ENCODE assay signal across 15 cellular contexts in the genomic region with DNA sequence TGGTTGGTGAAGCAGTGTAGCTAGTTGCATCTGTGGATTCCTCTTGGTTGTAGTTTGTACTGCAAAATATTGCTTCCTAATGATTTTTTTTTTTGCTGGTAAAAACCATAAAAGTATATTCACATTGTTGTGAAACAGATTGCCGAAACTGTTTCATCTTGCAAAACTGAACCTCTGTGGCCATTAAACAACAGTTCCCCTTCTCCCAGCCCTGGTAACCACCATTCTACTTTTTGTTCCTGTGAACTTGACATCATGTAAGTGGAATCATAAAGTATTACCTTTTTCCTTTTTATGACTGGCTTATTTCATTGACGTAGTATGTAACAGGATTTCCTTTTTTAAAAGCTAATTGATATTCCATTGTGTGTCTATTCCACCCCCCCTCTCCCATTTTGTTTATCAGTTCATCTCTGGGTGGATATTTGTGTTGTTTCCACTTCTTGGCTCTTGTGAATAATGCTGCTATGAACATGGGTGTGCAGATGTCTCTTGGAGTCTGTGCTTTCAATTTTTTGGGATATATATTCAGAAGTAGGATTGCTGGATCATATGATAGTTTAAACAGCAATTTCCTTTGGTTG. TPM values are rescaled to one million over a fixed set of nuclear protein-coding genes. Genes with fewer than 3 reads are reported as not detected.
DNase-seq lines count a peak whose midpoint lies in the region; ATAC-seq, FAIRE-seq and TF ChIP-seq lines count a peak whose summit lies in the region.
"Had no signal": no experiment of that assay in that cellular context is flagged by ENCODE, and none has a peak within 500 bp of the region (broad histone marks: within the 10 kb centered on the region; RNA-seq: fewer than 3 reads in every experiment).

No MANE protein-coding gene starts in this region.

- no peaks in the 10 kb centered on the region for H4K20me1 ChIP-seq in endothelial cell of umbilical vein (replicated peaks; ENCODE audit: control insufficient read depth, extremely low read depth, insufficient read depth, low read length)

- ATAC-seq in GM18861 (IDR thresholded peaks at IDR 0.05; ENCODE audit: unreplicated experiment): no peak

- no peaks in the 10 kb centered on the region for H3K27me3 ChIP-seq in CD8-positive, alpha-beta memory T cell (ENCODE audit: insufficient read depth, low read length, poor library complexity, severe bottlenecking)
- H3K27me3 ChIP-seq in endothelial cell of umbilical vein (ENCODE audit: control insufficient read depth in 2 of 2, insufficient read depth in 2 of 2, low read length in 2 of 2): no peaks in the 10 kb centered on the region
- H3K27me3 ChIP-seq: BLaER1, sigmoid colon, vagina had no signal

- no peaks in the 10 kb centered on the region for H3K9me3 ChIP-seq in CD8-positive, alpha-beta memory T cell (ENCODE audit: low read length)
- no peaks in the 10 kb centered on the region for H3K9me3 ChIP-seq in endothelial cell of umbilical vein (replicated peaks; ENCODE audit: control insufficient read depth, insufficient read depth, low read length)
- H3K9me3 ChIP-seq: BLaER1, sigmoid colon, vagina had no signal

- in situ Hi-C loops in G401 (cut with HindIII; ENCODE audit: low sequenced_read_pairs): no loop called here

- dilution Hi-C loops in endothelial cell of umbilical vein (cut with MboI; ENCODE audit: extremely low pct_ligation_motif_present, low sequenced_read_pairs): no loop called here

- H3K36me3 ChIP-seq in CD8-positive, alpha-beta memory T cell (ENCODE audit: insufficient read depth, low read length): peaks cover 74% of the 10 kb centered on the region
- peaks cover 7 to 11% of the 10 kb centered on the region in 2 experiments for H3K36me3 ChIP-seq in endothelial cell of umbilical vein (ENCODE audit: control insufficient read depth in 2 of 2, extremely low read depth in 1 of 2, insufficient read depth in 2 of 2, low read length in 2 of 2)

- DNase-seq in CD1c-positive myeloid dendritic cell (ENCODE audit: extremely low spot score): peak; percentile 51
- DNase-seq in CD8-positive, alpha-beta memory T cell: no peak
- DNase-seq in SKM-1 (lab: John Stamatoyannopoulos, UW; ENCODE audit: unreplicated experiment): peak; percentile 38
- peak; percentile 81 for DNase-seq in endothelial cell of umbilical vein (ENCODE audit: low read depth, low spot score)
- no peak for DNase-seq in NCI-H2171 (lab: John Stamatoyannopoulos, UW)
- no peak for DNase-seq in G401 (ENCODE audit: low spot score)
- DNase-seq: glutamatergic neuron, NCI-H1092, NCI-H345, PC-9, sigmoid colon had no signal

- no peak overlapping the region for H3K4me3 Mint-ChIP-seq in CD8-positive, alpha-beta memory T cell

- no peak overlapping the region for H2AFZ ChIP-seq in endothelial cell of umbilical vein (ENCODE audit: low read depth, low read length)
- H2AFZ ChIP-seq: PC-9 had no signal

- no TSS peak for BruUV-seq in endothelial cell of umbilical vein (replicated peaks; lab: Mats Ljungman, UMichigan)

- H3K9me3 Mint-ChIP-seq in CD8-positive, alpha-beta memory T cell: no peaks in the 10 kb centered on the region
- H3K9me3 Mint-ChIP-seq: stimulated activated naive CD8-positive, alpha-beta T cell treated with anti-CD3 and anti-CD28 coated beads, Interleukin-15, Interleukin-2, amounts not matched to agents 100 ng/mL and 50 ng/mL, for 24 hours had no signal

- peak overlapping the region; percentile 34 for H3K9ac ChIP-seq in endothelial cell of umbilical vein (replicated peaks; ENCODE audit: extremely low read depth, insufficient read depth, low read length)
- H3K9ac ChIP-seq: BLaER1 had no signal

- H3K4me1 Mint-ChIP-seq in CD8-positive, alpha-beta memory T cell: peaks cover 73 to 91% (median 87%) of the 10 kb centered on the region in 3 donors

- intact Hi-C loops in endothelial cell of umbilical vein (cut with micrococcal nuclease): loop anchor here (1.0 to 5.0 kb wide), 4 partner anchors 12 to 845 kb away; a partner anchor contains a TSS

- peak; percentile 48 for FAIRE-seq in endothelial cell of umbilical vein (lab: Jason Lieb, UNC)

- POLR2A ChIA-PET in CD8-positive, alpha-beta memory T cell (lab: Charles Lee): no interaction called here
- POLR2A ChIA-PET in endothelial cell of umbilical vein (lab: Charles Lee): no interaction called here

- peaks cover 0 to 93% (median 32%) of the 10 kb centered on the region in 3 donors for H3K36me3 Mint-ChIP-seq in CD8-positive, alpha-beta memory T cell

- TF ChIP-seq CTCF in endothelial cell of umbilical vein (IDR thresholded peaks at IDR 0.05; ENCODE audit: extremely low read depth in 1 of 2, insufficient read depth in 1 of 2, low read depth in 1 of 2, low read length in 2 of 2): no peak

- peak overlapping the region in 5 of 8 donors; percentile 3 to 81 (median 18) for H3K27ac Mint-ChIP-seq in CD8-positive, alpha-beta memory T cell

- CTCF ChIA-PET in CD8-positive, alpha-beta memory T cell (lab: Charles Lee): interaction anchor here (1.0 kb wide), 1 partner anchor 108 kb away, joined by 3 read pairs; no protein-coding TSS in a partner anchor
- CTCF ChIA-PET in endothelial cell of umbilical vein (lab: Charles Lee): interaction anchor here (1.0 to 2.1 kb wide), 3 partner anchors 15 to 106 kb away, joined by 3 to 9 read pairs (median 4); no protein-coding TSS in a partner anchor

- TF ChIP-seq POLR2A in endothelial cell of umbilical vein (IDR thresholded peaks at IDR 0.05; ENCODE audit: low read depth, low read length): no peak

- no peak overlapping the region for H3K27ac ChIP-seq in CD8-positive, alpha-beta memory T cell (ENCODE audit: low read depth, low read length)
- H3K27ac ChIP-seq in endothelial cell of umbilical vein (ENCODE audit: insufficient read depth, low read depth, low read length): peak overlapping the region; percentile 68
- H3K27ac ChIP-seq: BLaER1, PC-9, vagina had no signal

- H3K27me3 Mint-ChIP-seq in CD8-positive, alpha-beta memory T cell: no peaks in the 10 kb centered on the region
- H3K27me3 Mint-ChIP-seq: stimulated activated naive CD8-positive, alpha-beta T cell treated with anti-CD3 and anti-CD28 coated beads, Interleukin-15, Interleukin-2, amounts not matched to agents 100 ng/mL and 50 ng/mL, for 24 hours had no signal

- no peaks in the 10 kb centered on the region for H3K9me1 ChIP-seq in endothelial cell of umbilical vein (replicated peaks; ENCODE audit: control insufficient read depth, extremely low read depth, insufficient read depth, low read length)

- peaks cover 56% of the 10 kb centered on the region for H3K79me2 ChIP-seq in endothelial cell of umbilical vein (ENCODE audit: control insufficient read depth, insufficient read depth, low read length)

- no peak overlapping the region for H3K4me3 ChIP-seq in CD8-positive, alpha-beta memory T cell (ENCODE audit: low read length)
- H3K4me3 ChIP-seq in endothelial cell of umbilical vein (replicated peaks in 1 of 3; ENCODE audit: insufficient read depth in 1 of 3, low read depth in 1 of 3, low read length in 3 of 3): peak overlapping the region in 1 of 3 experiments; percentile 12
- H3K4me3 ChIP-seq: BLaER1, PC-9, sigmoid colon, vagina had no signal

- H3K4me2 ChIP-seq in endothelial cell of umbilical vein (ENCODE audit: insufficient read depth, low read length): peak overlapping the region; percentile 77
- H3K4me2 ChIP-seq: BLaER1, PC-9 had no signal

- H3K4me1 ChIP-seq in CD8-positive, alpha-beta memory T cell (ENCODE audit: insufficient read depth, low read length): peaks cover 51% of the 10 kb centered on the region
- peaks cover 49% of the 10 kb centered on the region for H3K4me1 ChIP-seq in endothelial cell of umbilical vein (ENCODE audit: control insufficient read depth, extremely low read depth, insufficient read depth, low read length)

TF ChIP-seq in endothelial cell of umbilical vein, 7 proteins besides CTCF, POLR2A, EP300 and RAD21:
- TF ChIP-seq GATA2 (IDR thresholded peaks at IDR 0.05; ENCODE audit: insufficient read depth, insufficient read length, low read depth, low read length) (peak; percentile 80), FOS (IDR thresholded peaks at IDR 0.05; ENCODE audit: borderline replicate concordance, insufficient read depth, low read length) (no peak), POLR2AphosphoS5 (IDR thresholded peaks at IDR 0.05; ENCODE audit: insufficient read depth, low read depth, low read length) (no peak), JUN (IDR thresholded peaks at IDR 0.05; ENCODE audit: borderline replicate concordance, insufficient read depth, insufficient read length, low read depth) (peak; percentile 74), MYC (IDR thresholded peaks at IDR 0.05; ENCODE audit: low read depth, low read length) (no peak)
- TF ChIP-seq, protein P1, sequence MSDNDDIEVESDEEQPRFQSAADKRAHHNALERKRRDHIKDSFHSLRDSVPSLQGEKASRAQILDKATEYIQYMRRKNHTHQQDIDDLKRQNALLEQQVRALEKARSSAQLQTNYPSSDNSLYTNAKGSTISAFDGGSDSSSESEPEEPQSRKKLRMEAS (IDR thresholded peaks at IDR 0.05; ENCODE audit: insufficient read depth, insufficient read length): no peak

RNA-seq across cellular contexts. Expression of a gene that starts 11.8 kb away (rescaled TPM):
- total RNA-seq in CD8-positive, alpha-beta memory T cell: 100 to 1,000 TPM; 484 to 511 TPM
- 476 TPM for polyA plus RNA-seq in CD8-positive, alpha-beta memory T cell
- 246 and 252 TPM in 2 replicates for total RNA-seq in endothelial cell of umbilical vein
- polyA plus RNA-seq in endothelial cell of umbilical vein: 43.1 and 60.1 TPM in 2 replicates
- 83.0 and 115 TPM in 2 replicates for polyA plus RNA-seq in endothelial cell of umbilical vein (2011; cell fraction: cytosol; rRNA removed)
- 50.0 and 102 TPM in 2 replicates for polyA plus RNA-seq in endothelial cell of umbilical vein (2011; cell fraction: nucleus; rRNA removed)
- 175 and 257 TPM in 2 replicates for polyA plus RNA-seq in endothelial cell of umbilical vein (2012)
- 22.6 and 35.1 TPM in 2 replicates for polyA minus RNA-seq in endothelial cell of umbilical vein
- polyA minus RNA-seq in endothelial cell of umbilical vein (2011; cell fraction: cytosol; rRNA and poly(A)+ RNA removed): 34.0 TPM
- 97.5 and 126 TPM in 2 replicates for polyA minus RNA-seq in endothelial cell of umbilical vein (2011; cell fraction: nucleus; rRNA and poly(A)+ RNA removed)
- 365 and 559 TPM in 2 replicates for total RNA-seq in G401 (2014; rRNA removed; shearing (Covaris generic))

Comparison
In these comparisons a context has a peak if more than half of its experiments do, and no peak if none do; other contexts are left out.
1. DNase-seq: peak in CD1c-positive myeloid dendritic cell (single experiment), SKM-1 (single experiment) and endothelial cell of umbilical vein (single experiment); none in CD8-positive, alpha-beta memory T cell (0 of 5), NCI-H2171 (single experiment) and G401 (single experiment).